Comparison of ENCODE assay signal across 8 cellular contexts in the genomic region with DNA sequence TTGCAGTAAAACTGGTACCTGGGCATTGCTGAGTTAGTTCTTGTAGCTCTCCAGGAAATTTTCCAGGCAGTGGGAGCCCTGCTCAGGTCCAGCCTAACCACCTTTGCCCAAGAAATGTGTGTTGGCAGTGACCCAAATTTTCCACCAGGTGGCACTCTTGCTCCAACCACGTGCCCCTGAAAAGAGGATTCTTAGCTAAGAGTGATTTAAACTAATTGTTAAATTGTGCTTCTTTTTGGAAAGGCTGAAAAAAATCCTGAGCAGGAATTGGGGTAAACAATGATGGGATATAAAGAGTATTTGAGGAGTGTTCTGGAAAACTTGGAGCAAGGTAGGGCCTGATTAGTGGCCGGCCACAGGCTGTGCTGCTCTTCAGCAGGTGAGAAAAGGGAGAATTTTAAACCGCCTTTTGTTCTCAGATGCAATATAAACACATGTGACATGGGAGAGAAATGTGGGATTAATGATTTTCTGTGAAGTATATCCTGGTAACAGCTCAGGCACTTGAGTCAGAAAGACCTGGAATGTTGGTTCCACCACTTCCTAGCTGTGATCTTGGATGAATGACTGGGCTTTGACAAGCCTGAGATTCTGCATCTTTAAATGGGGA.
DNase-seq lines count a peak whose midpoint lies in the region; ATAC-seq and TF ChIP-seq lines count a peak whose summit lies in the region.

No MANE protein-coding gene starts in this region.

- WGBS in esophagus squamous epithelium, 2 donors: 27 to 31% methylated on average over 2 to 3 of the region's 3 CpGs

- H3K4me3 Mint-ChIP-seq in activated T-cell treated with anti-CD3 and anti-CD28 coated beads, Interleukin-2, amount 50 U/mL, for 4 hours: no peak overlapping the region
- no peak overlapping the region for H3K4me3 Mint-ChIP-seq in naive thymus-derived CD4-positive, alpha-beta T cell
- H3K4me3 Mint-ChIP-seq in stimulated activated naive B cell treated with anti-CD40 and anti-IgM and Interleukin-4, amounts not matched to agents 10 μg/mL and 1 μg/mL and 100 μg/mL, for 72 hours: no peak overlapping the region

- H3K27ac Mint-ChIP-seq in naive thymus-derived CD4-positive, alpha-beta T cell: peak overlapping the region in 6 of 9 donors; percentile 2 to 55 (median 22)
- H3K27ac Mint-ChIP-seq in stimulated activated naive B cell treated with anti-CD40 and anti-IgM and Interleukin-4, amounts not matched to agents 10 μg/mL and 1 μg/mL and 100 μg/mL, for 72 hours: no peak overlapping the region

- no peak for TF ChIP-seq POLR2A in esophagus squamous epithelium (IDR thresholded peaks at IDR 0.05)

- POLR2A ChIA-PET in Panc1 (lab: Charles Lee): no interaction called here
- POLR2A ChIA-PET in naive thymus-derived CD4-positive, alpha-beta T cell (lab: Charles Lee): interaction anchor here (0.6 to 2.3 kb wide), 7 partner anchors 135 to 551 kb away, joined by 3 to 7 read pairs (median 4); no protein-coding TSS in a partner anchor

- in situ Hi-C loops in G401 (cut with HindIII; ENCODE audit: low sequenced_read_pairs): no loop called here
- in situ Hi-C loops in Panc1 (cut with HindIII; ENCODE audit: low pct_unique_long_range_greater_than_20kb, low sequenced_read_pairs): no loop called here

- CTCF ChIA-PET in Panc1 (lab: Charles Lee): interaction anchor here (1.2 to 1.8 kb wide), 4 partner anchors 495 to 551 kb away, joined by 3 to 8 read pairs (median 6); no protein-coding TSS in a partner anchor
- CTCF ChIA-PET in naive thymus-derived CD4-positive, alpha-beta T cell (lab: Charles Lee): interaction anchor here (0.5 to 7.2 kb wide), 42 partner anchors 13 to 992 kb away, joined by 3 to 130 read pairs (median 4); partner anchors contain the start of gene TLR10

- no peaks in the 10 kb centered on the region for H3K36me3 Mint-ChIP-seq in activated T-cell treated with anti-CD3 and anti-CD28 coated beads, Interleukin-2, amount 50 U/mL, for 4 hours (ENCODE audit: insufficient read depth)
- H3K36me3 Mint-ChIP-seq in naive thymus-derived CD4-positive, alpha-beta T cell: no peaks in the 10 kb centered on the region
- no peaks in the 10 kb centered on the region for H3K36me3 Mint-ChIP-seq in stimulated activated naive B cell treated with anti-CD40 and anti-IgM and Interleukin-4, amounts not matched to agents 10 μg/mL and 1 μg/mL and 100 μg/mL, for 72 hours

- no TSS peak for BruUV-seq in Panc1 (replicated peaks; lab: Mats Ljungman, UMichigan)

- intact Hi-C loops in Panc1 (cut with micrococcal nuclease; ENCODE audit: unreplicated experiment): loop anchor here (2.0 to 10.0 kb wide), 3 partner anchors 105 to 551 kb away; no protein-coding TSS in a partner anchor
- intact Hi-C loops in esophagus squamous epithelium (cut with DNase I): loop anchor here (5.0 kb wide), 2 partner anchors 493 to 553 kb away; no protein-coding TSS in a partner anchor
- intact Hi-C loops in naive thymus-derived CD4-positive, alpha-beta T cell (cut with micrococcal nuclease): loop anchor here (1.0 to 5.0 kb wide), 9 partner anchors 110 to 677 kb away; partner anchors contain the start of gene TLR6 (in 2 of the 2)

- H3K4me1 ChIP-seq in Panc1 (ENCODE audit: control insufficient read depth, insufficient read depth, low read length): no peaks in the 10 kb centered on the region
- peaks cover 13 to 60% (median 23%) of the 10 kb centered on the region in 3 donors for H3K4me1 ChIP-seq in esophagus squamous epithelium
- H3K4me1 ChIP-seq in naive thymus-derived CD4-positive, alpha-beta T cell (ENCODE audit: control insufficient read depth in 2 of 2, insufficient read depth in 2 of 2, low read length in 2 of 2): peaks cover 17 to 21% of the 10 kb centered on the region in 2 donors

- no peaks in the 10 kb centered on the region for H3K9me3 Mint-ChIP-seq in activated T-cell treated with anti-CD3 and anti-CD28 coated beads, Interleukin-2, amount 50 U/mL, for 4 hours
- H3K9me3 Mint-ChIP-seq in naive thymus-derived CD4-positive, alpha-beta T cell: peaks cover 0 to 1% (median 0%) of the 10 kb centered on the region in 11 donors
- peaks cover 0 to 2% of the 10 kb centered on the region in 2 donors for H3K9me3 Mint-ChIP-seq in stimulated activated naive B cell treated with anti-CD40 and anti-IgM and Interleukin-4, amounts not matched to agents 10 μg/mL and 1 μg/mL and 100 μg/mL, for 72 hours

- DNase-seq in G401 (ENCODE audit: low spot score) (peak; percentile 70), Panc1 (ENCODE audit: low read depth, low spot score) (no peak), esophagus squamous epithelium (lab: John Stamatoyannopoulos, UW) (no peak)
- peak; percentile 72 for DNase-seq in activated T-cell treated with anti-CD3 and anti-CD28 coated beads, Interleukin-2, amount 50 U/mL, for 4 hours
- DNase-seq in naive thymus-derived CD4-positive, alpha-beta T cell: peak; percentile 47 to 79 (median 69)
- DNase-seq in stimulated activated naive B cell treated with anti-CD40 and anti-IgM and Interleukin-4, amounts not matched to agents 10 μg/mL and 1 μg/mL and 100 μg/mL, for 72 hours: peak; percentile 52

- H3K9me3 ChIP-seq in Panc1 (ENCODE audit: control insufficient read depth, insufficient read depth, low read depth, low read length) (no peaks in the 10 kb centered on the region), esophagus squamous epithelium (no peaks in the 10 kb centered on the region)
- H3K9me3 ChIP-seq in naive thymus-derived CD4-positive, alpha-beta T cell (ENCODE audit: control insufficient read depth in 2 of 3, low read length in 3 of 3): no peaks in the 10 kb centered on the region

- H3K4me3 ChIP-seq in Panc1 (ENCODE audit: low read depth in 2 of 2, low read length in 2 of 2): no peak overlapping the region
- no peak overlapping the region for H3K4me3 ChIP-seq in esophagus squamous epithelium
- no peak overlapping the region for H3K4me3 ChIP-seq in naive thymus-derived CD4-positive, alpha-beta T cell (ENCODE audit: low read length)

- TF ChIP-seq CTCF in Panc1 (IDR thresholded peaks at IDR 0.05) (peak; percentile 86), esophagus squamous epithelium (IDR thresholded peaks at IDR 0.05) (peak; percentile 72 to 98 (median 93))

- H3K27me3 ChIP-seq in Panc1 (ENCODE audit: control insufficient read depth, insufficient read depth, low read length) (no peaks in the 10 kb centered on the region), esophagus squamous epithelium (no peaks in the 10 kb centered on the region)
- no peaks in the 10 kb centered on the region for H3K27me3 ChIP-seq in naive thymus-derived CD4-positive, alpha-beta T cell (ENCODE audit: control insufficient read depth in 2 of 2, insufficient read depth in 2 of 2, low read length in 2 of 2)

- ATAC-seq in HG03432 (IDR thresholded peaks at IDR 0.05; ENCODE audit: unreplicated experiment) (peak; percentile 44), Panc1 (peak; percentile 90), HG03565 (IDR thresholded peaks at IDR 0.05; ENCODE audit: unreplicated experiment) (no peak)
- ATAC-seq in activated T-cell treated with anti-CD3 and anti-CD28 coated beads, Interleukin-2, amount 50 U/mL, for 4 hours: peak; percentile 41 to 44
- peak; percentile 71 for ATAC-seq in naive thymus-derived CD4-positive, alpha-beta T cell
- ATAC-seq in stimulated activated naive B cell treated with anti-CD40 and anti-IgM and Interleukin-4, amounts not matched to agents 10 μg/mL and 1 μg/mL and 100 μg/mL, for 72 hours (replicated peaks): peak; percentile 62 to 66

- H3K36me3 ChIP-seq in Panc1 (ENCODE audit: control insufficient read depth, insufficient read depth, low read length) (no peaks in the 10 kb centered on the region), esophagus squamous epithelium (no peaks in the 10 kb centered on the region)
- no peaks in the 10 kb centered on the region for H3K36me3 ChIP-seq in naive thymus-derived CD4-positive, alpha-beta T cell (ENCODE audit: control insufficient read depth in 2 of 3, insufficient read depth in 3 of 3, low read length in 3 of 3)

- peaks cover 37% of the 10 kb centered on the region for H3K4me1 Mint-ChIP-seq in activated T-cell treated with anti-CD3 and anti-CD28 coated beads, Interleukin-2, amount 50 U/mL, for 4 hours (ENCODE audit: low read depth)
- H3K4me1 Mint-ChIP-seq in naive thymus-derived CD4-positive, alpha-beta T cell: peaks cover 25 to 53% (median 47%) of the 10 kb centered on the region in 7 donors
- peaks cover 27 to 39% of the 10 kb centered on the region in 2 donors for H3K4me1 Mint-ChIP-seq in stimulated activated naive B cell treated with anti-CD40 and anti-IgM and Interleukin-4, amounts not matched to agents 10 μg/mL and 1 μg/mL and 100 μg/mL, for 72 hours

- H3K27me3 Mint-ChIP-seq in activated T-cell treated with anti-CD3 and anti-CD28 coated beads, Interleukin-2, amount 50 U/mL, for 4 hours (ENCODE audit: low read depth): no peaks in the 10 kb centered on the region
- peaks cover 0 to 28% (median 0%) of the 10 kb centered on the region in 5 donors for H3K27me3 Mint-ChIP-seq in naive thymus-derived CD4-positive, alpha-beta T cell
- peaks cover 3 to 14% of the 10 kb centered on the region in 2 donors for H3K27me3 Mint-ChIP-seq in stimulated activated naive B cell treated with anti-CD40 and anti-IgM and Interleukin-4, amounts not matched to agents 10 μg/mL and 1 μg/mL and 100 μg/mL, for 72 hours

- H3K27ac ChIP-seq in Panc1 (ENCODE audit: low read length) (no peak overlapping the region), esophagus squamous epithelium (peak overlapping the region; percentile 10 to 74 (median 59))
- H3K27ac ChIP-seq in naive thymus-derived CD4-positive, alpha-beta T cell (ENCODE audit: low read depth, low read length): no peak overlapping the region

Comparison
In these comparisons a context has a peak if more than half of its experiments do, and no peak if none do; other contexts are left out.
1. DNase-seq: peak in G401 (single experiment), activated T-cell treated with anti-CD3 and anti-CD28 coated beads, Interleukin-2, amount 50 U/mL, for 4 hours (single experiment), naive thymus-derived CD4-positive, alpha-beta T cell (9 of 9) and stimulated activated naive B cell treated with anti-CD40 and anti-IgM and Interleukin-4, amounts not matched to agents 10 μg/mL and 1 μg/mL and 100 μg/mL, for 72 hours (single experiment); none in Panc1 (single experiment) and esophagus squamous epithelium (single experiment).
2. H3K27ac ChIP-seq: peak in esophagus squamous epithelium (4 of 4); none in Panc1 (single experiment) and naive thymus-derived CD4-positive, alpha-beta T cell (single experiment).